In the genomic region with DNA sequence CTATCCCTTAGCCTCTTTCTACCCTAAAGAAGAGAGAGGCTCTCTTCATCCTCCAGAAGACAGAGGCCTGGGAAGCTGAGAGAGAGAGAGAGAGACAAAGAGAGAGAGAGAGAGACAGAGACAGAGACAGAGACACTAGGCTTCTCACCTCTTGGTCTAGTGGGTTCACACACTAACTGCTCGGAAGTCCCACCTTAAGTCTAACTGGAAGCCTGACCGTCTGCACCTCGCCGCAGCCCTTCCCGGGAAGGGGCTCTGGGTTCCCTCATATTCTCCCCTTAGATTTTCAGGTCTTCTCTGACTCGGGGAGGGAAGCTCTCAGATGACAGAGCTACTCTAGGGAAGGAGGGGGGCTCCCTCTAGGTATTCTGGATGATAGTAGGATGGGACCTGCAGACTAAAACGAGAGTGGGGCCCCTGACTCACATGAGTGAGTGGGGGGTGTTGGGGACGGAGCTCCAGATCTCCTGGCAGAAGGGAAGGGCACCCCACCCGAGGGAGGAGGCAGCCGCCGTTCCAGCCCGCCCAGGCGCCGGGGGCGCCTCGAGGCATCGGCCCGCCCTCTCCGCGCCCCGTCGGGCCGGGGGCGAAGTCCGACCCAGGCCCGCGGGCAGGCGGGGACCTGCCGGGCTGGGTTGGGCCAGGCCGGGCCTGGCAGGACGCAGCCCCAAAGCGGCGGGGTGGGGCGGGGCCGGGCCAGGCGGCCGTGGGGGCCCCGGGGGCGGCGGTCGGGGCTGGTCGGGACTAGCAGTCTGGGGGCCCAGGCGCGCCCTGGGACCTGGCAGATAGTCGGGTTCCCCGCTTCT, we compare ENCODE assay signal across 8 cellular contexts. TPM values are rescaled to one million over a fixed set of nuclear protein-coding genes. Genes with fewer than 3 reads are reported as not detected.
DNase-seq lines count a peak whose midpoint lies in the region; ATAC-seq, FAIRE-seq and TF ChIP-seq lines count a peak whose summit lies in the region.

No MANE protein-coding gene starts in this region.

- H3K4ac ChIP-seq in H9 (ENCODE audit: low read depth, low read length): no peak overlapping the region

- peak overlapping the region; percentile 93 for H3K4me3 Mint-ChIP-seq in CD8-positive, alpha-beta T cell
- peak overlapping the region; percentile 66 to 84 for H3K4me3 Mint-ChIP-seq in H9
- peak overlapping the region; percentile 85 for H3K4me3 Mint-ChIP-seq in activated naive CD8-positive, alpha-beta T cell treated with anti-CD3 and anti-CD28 coated beads for 36 hours
- peak overlapping the region; percentile 98 for H3K4me3 Mint-ChIP-seq in stimulated activated effector memory CD8-positive, alpha-beta T cell treated with anti-CD3 and anti-CD28 coated beads, Interleukin-12 subunit alpha, Interleukin-12 subunit beta, amount 100 ng/mL, for 72 hours

- CTCF ChIA-PET in CD8-positive, alpha-beta T cell (lab: Charles Lee): interaction anchor here (1.1 to 1.9 kb wide), 4 partner anchors 8 to 23 kb away, joined by 4 to 6 read pairs (median 6); no protein-coding TSS in a partner anchor

- no peaks in the 10 kb centered on the region for H4K20me1 ChIP-seq in H9 (ENCODE audit: control insufficient read depth, insufficient read depth, insufficient read length)

- H3K4me2 ChIP-seq in H9 (ENCODE audit: insufficient read depth, insufficient read length, low read length): peak overlapping the region; percentile 48

- H2BK12ac ChIP-seq in H9 (ENCODE audit: insufficient read length, low read depth, low read length): no peak overlapping the region

- H3K9me3 ChIP-seq in CD8-positive, alpha-beta T cell (ENCODE audit: low read length): no peaks in the 10 kb centered on the region
- H3K9me3 ChIP-seq in H9 (ENCODE audit: control insufficient read depth, low read depth, low read length) (no peaks in the 10 kb centered on the region), iPS-18c (ENCODE audit: control insufficient read depth, insufficient read depth, low read length) (no peaks in the 10 kb centered on the region)

- no peak overlapping the region for H2BK20ac ChIP-seq in H9 (ENCODE audit: low read depth, low read length, poor library complexity, severe bottlenecking)

- H3K4me3 ChIP-seq in CD8-positive, alpha-beta T cell (ENCODE audit: low read depth, low read length): peak overlapping the region; percentile 86
- H3K4me3 ChIP-seq in iPS-18c (ENCODE audit: insufficient read depth, low read depth, low read length): peak overlapping the region; percentile 61

- no peak for ATAC-seq in CD8-positive, alpha-beta T cell
- no peak for ATAC-seq in stimulated activated effector memory CD8-positive, alpha-beta T cell treated with anti-CD3 and anti-CD28 coated beads, Interleukin-12 subunit alpha, Interleukin-12 subunit beta, amount 100 ng/mL, for 72 hours

- H3K27ac Mint-ChIP-seq in CD8-positive, alpha-beta T cell: peak overlapping the region; percentile 96
- peak overlapping the region; percentile 80 to 91 (median 83); a peak in 4 of 7 replicates for H3K27ac Mint-ChIP-seq in H9
- H3K27ac Mint-ChIP-seq in activated naive CD8-positive, alpha-beta T cell treated with anti-CD3 and anti-CD28 coated beads for 36 hours: peak overlapping the region; percentile 93
- H3K27ac Mint-ChIP-seq in stimulated activated effector memory CD8-positive, alpha-beta T cell treated with anti-CD3 and anti-CD28 coated beads, Interleukin-12 subunit alpha, Interleukin-12 subunit beta, amount 100 ng/mL, for 72 hours: peak overlapping the region; percentile 96

- H3K79me2 ChIP-seq in H9 (ENCODE audit: insufficient read depth, low read length): no peaks in the 10 kb centered on the region

- H4K5ac ChIP-seq in H9 (ENCODE audit: insufficient read length, low read depth, low read length): no peak overlapping the region

- no peak overlapping the region for H3K23ac ChIP-seq in H9 (ENCODE audit: insufficient read length, low read depth, low read length)

- POLR2A ChIA-PET in CD8-positive, alpha-beta T cell (lab: Charles Lee): interaction anchor here (0.5 to 9.7 kb wide), 2 partner anchors 13 to 75 kb away, joined by 6 to 215 read pairs; partner anchors contain the start of gene HOOK2

- no peak overlapping the region for H3K9ac ChIP-seq in H9 (ENCODE audit: extremely low read depth, insufficient read length, low read length)

- no peak overlapping the region for H2AFZ ChIP-seq in H9 (ENCODE audit: low read length)

- peaks cover 30% of the 10 kb centered on the region for H3K4me1 Mint-ChIP-seq in CD8-positive, alpha-beta T cell (ENCODE audit: low read depth)
- peaks cover 28 to 30% of the 10 kb centered on the region in 2 experiments for H3K4me1 Mint-ChIP-seq in H9
- peaks cover 29% of the 10 kb centered on the region for H3K4me1 Mint-ChIP-seq in activated naive CD8-positive, alpha-beta T cell treated with anti-CD3 and anti-CD28 coated beads for 36 hours
- peaks cover 26% of the 10 kb centered on the region for H3K4me1 Mint-ChIP-seq in stimulated activated effector memory CD8-positive, alpha-beta T cell treated with anti-CD3 and anti-CD28 coated beads, Interleukin-12 subunit alpha, Interleukin-12 subunit beta, amount 100 ng/mL, for 72 hours

- no CpG with 5 or more reads among the region's 46 CpGs for WGBS in H9 (ENCODE audit: extremely low coverage, insufficient read length, low lambda C conversion rate)

- no peak overlapping the region for H4K8ac ChIP-seq in H9 (replicated peaks; ENCODE audit: insufficient read length, low read depth, low read length)

- peaks cover 37% of the 10 kb centered on the region for H3K23me2 ChIP-seq in H9 (ENCODE audit: insufficient read length, low read depth, low read length, poor library complexity, severe bottlenecking)

- peak overlapping the region; percentile 5 for H3K18ac ChIP-seq in H9 (ENCODE audit: insufficient read length, low read depth, low read length)

- H3K27me3 Mint-ChIP-seq in CD8-positive, alpha-beta T cell (ENCODE audit: low read depth): no peaks in the 10 kb centered on the region
- H3K27me3 Mint-ChIP-seq in H9 (ENCODE audit: low read depth): peaks cover 6% of the 10 kb centered on the region
- no peaks in the 10 kb centered on the region for H3K27me3 Mint-ChIP-seq in activated naive CD8-positive, alpha-beta T cell treated with anti-CD3 and anti-CD28 coated beads for 36 hours

- H2BK5ac ChIP-seq in H9 (ENCODE audit: insufficient read length, low read length): no peak overlapping the region

- H2AK5ac ChIP-seq in H9 (ENCODE audit: insufficient read length, low read length): no peak overlapping the region

- peaks cover 47% of the 10 kb centered on the region for H3K4me1 ChIP-seq in CD8-positive, alpha-beta T cell (ENCODE audit: insufficient read depth, low read length)
- peaks cover 2% of the 10 kb centered on the region; the same call in 1 of the 2 replicates for H3K4me1 ChIP-seq in H9 (ENCODE audit: insufficient read depth, low read length)

- intact Hi-C loops in CD8-positive, alpha-beta T cell (cut with DNase I, micrococcal nuclease): no loop called here

- no peak for FAIRE-seq in GM12892 (lab: Jason Lieb, UNC)

- DNase-seq in CD8-positive, alpha-beta T cell: no peak
- DNase-seq in H9 (no peak), NCI-H1436 (lab: John Stamatoyannopoulos, UW) (no peak), GM12892 (ENCODE audit: insufficient read length) (no peak), NCI-H2081 (lab: John Stamatoyannopoulos, UW) (no peak)
- no peak for DNase-seq in activated naive CD8-positive, alpha-beta T cell treated with anti-CD3 and anti-CD28 coated beads for 36 hours
- DNase-seq in stimulated activated effector memory CD8-positive, alpha-beta T cell treated with anti-CD3 and anti-CD28 coated beads, Interleukin-12 subunit alpha, Interleukin-12 subunit beta, amount 100 ng/mL, for 72 hours (ENCODE audit: low spot score in 2 of 2): peak in 1 of 2 donors; percentile 80

- no peaks in the 10 kb centered on the region for H3K79me1 ChIP-seq in H9 (ENCODE audit: insufficient read depth, low read depth, low read length, poor library complexity, severe bottlenecking)

- no peak overlapping the region for H3T11ph ChIP-seq in H9 (ENCODE audit: low read length)

- no peak overlapping the region for H3K56ac ChIP-seq in H9 (ENCODE audit: insufficient read length, low read depth, low read length)

- peaks cover 11% of the 10 kb centered on the region for H3K36me3 Mint-ChIP-seq in CD8-positive, alpha-beta T cell
- H3K36me3 Mint-ChIP-seq in H9 (ENCODE audit: insufficient read depth in 1 of 3, low read depth in 3 of 3): no peaks in the 10 kb centered on the region
- peaks cover 16% of the 10 kb centered on the region for H3K36me3 Mint-ChIP-seq in activated naive CD8-positive, alpha-beta T cell treated with anti-CD3 and anti-CD28 coated beads for 36 hours
- H3K36me3 Mint-ChIP-seq in stimulated activated effector memory CD8-positive, alpha-beta T cell treated with anti-CD3 and anti-CD28 coated beads, Interleukin-12 subunit alpha, Interleukin-12 subunit beta, amount 100 ng/mL, for 72 hours: peaks cover 54% of the 10 kb centered on the region

- no peak overlapping the region for H2BK120ac ChIP-seq in H9 (ENCODE audit: low read depth, low read length, poor library complexity, severe bottlenecking)

- no peak overlapping the region for H2BK15ac ChIP-seq in H9 (ENCODE audit: low read depth, low read length)

- TF ChIP-seq POLR2A in GM12892 (IDR thresholded peaks at IDR 0.05; ENCODE audit: low read depth, low read length): no peak; the same call in 1 of the 2 replicates

- peak overlapping the region; percentile 46; the same call in 1 of the 2 replicates for H3K14ac ChIP-seq in H9 (ENCODE audit: insufficient read depth, low read length)

- H3K36me3 ChIP-seq in CD8-positive, alpha-beta T cell (ENCODE audit: insufficient read depth, low read length): no peaks in the 10 kb centered on the region

- no peak overlapping the region for H4K91ac ChIP-seq in H9 (ENCODE audit: insufficient read length, low read depth, low read length)

- TF ChIP-seq CTCF in CD8-positive, alpha-beta T cell (IDR thresholded peaks at IDR 0.05): no peak
- TF ChIP-seq CTCF in H9 (conservative IDR thresholded peaks at IDR 0.05): no peak

- no peaks in the 10 kb centered on the region for H3K9me3 Mint-ChIP-seq in CD8-positive, alpha-beta T cell
- no peaks in the 10 kb centered on the region for H3K9me3 Mint-ChIP-seq in H9
- H3K9me3 Mint-ChIP-seq in activated naive CD8-positive, alpha-beta T cell treated with anti-CD3 and anti-CD28 coated beads for 36 hours: no peaks in the 10 kb centered on the region
- no peaks in the 10 kb centered on the region for H3K9me3 Mint-ChIP-seq in stimulated activated effector memory CD8-positive, alpha-beta T cell treated with anti-CD3 and anti-CD28 coated beads, Interleukin-12 subunit alpha, Interleukin-12 subunit beta, amount 100 ng/mL, for 72 hours

- no peaks in the 10 kb centered on the region for H3K27me3 ChIP-seq in CD8-positive, alpha-beta T cell (ENCODE audit: insufficient read depth, low read length)
- no peaks in the 10 kb centered on the region; the same call in 1 of the 2 replicates for H3K27me3 ChIP-seq in H9 (ENCODE audit: insufficient read depth, low read length)

- peak overlapping the region; percentile 100 for H3K27ac ChIP-seq in CD8-positive, alpha-beta T cell (ENCODE audit: low read depth, low read length)
- H3K27ac ChIP-seq in H9 (ENCODE audit: insufficient read length, low read depth, low read length): no peak overlapping the region

RNA-seq across cellular contexts. Expression of gene JUNB, which starts 2.0 kb away (rescaled TPM):
- total RNA-seq in CD8-positive, alpha-beta T cell: 1,000 to 10,000 TPM; 2,704 to 2,791 TPM
- 15.9 and 18.0 TPM in 2 replicates for total RNA-seq in H9 (2021)
- 100 to 1,000 TPM; 171 to 175 TPM for total RNA-seq in activated naive CD8-positive, alpha-beta T cell treated with anti-CD3 and anti-CD28 coated beads for 36 hours
- polyA plus RNA-seq in GM12892 (2012; ENCODE audit: missing spikeins): 11.9 TPM

RNA-seq across cellular contexts. Expression of gene PRDX2, which starts 12.3 kb away (rescaled TPM):
- 10 to 100 TPM; 57.5 to 59.1 TPM for total RNA-seq in CD8-positive, alpha-beta T cell
- 468 and 485 TPM in 2 replicates for total RNA-seq in H9 (2021)
- total RNA-seq in activated naive CD8-positive, alpha-beta T cell treated with anti-CD3 and anti-CD28 coated beads for 36 hours: 100 to 1,000 TPM; 238 to 241 TPM
- polyA plus RNA-seq in GM12892 (2012; ENCODE audit: missing spikeins): 219 TPM

RNA-seq across cellular contexts. Expression of gene THSD8, which starts 12.6 kb away (rescaled TPM):
- total RNA-seq in CD8-positive, alpha-beta T cell: under 1 TPM in 1 of 2 experiments, not detected in 1; 0.79 TPM
- total RNA-seq in H9 (2021): 45.8 and 48.1 TPM in 2 replicates
- total RNA-seq in activated naive CD8-positive, alpha-beta T cell treated with anti-CD3 and anti-CD28 coated beads for 36 hours: 10 to 100 TPM; 25.3 to 30.5 TPM
- polyA plus RNA-seq in GM12892 (2012; ENCODE audit: missing spikeins): 16.1 TPM

RNA-seq across cellular contexts. Expression of gene HOOK2, which starts 13.9 kb away (rescaled TPM):
- 10 to 100 TPM; 13.2 to 13.6 TPM for total RNA-seq in CD8-positive, alpha-beta T cell
- total RNA-seq in H9 (2021): 56.8 and 64.7 TPM in 2 replicates
- total RNA-seq in activated naive CD8-positive, alpha-beta T cell treated with anti-CD3 and anti-CD28 coated beads for 36 hours: 10 to 100 TPM; 13.0 to 13.8 TPM
- 10.7 TPM for polyA plus RNA-seq in GM12892 (2012; ENCODE audit: missing spikeins)

RNA-seq across cellular contexts. Expression of gene RNASEH2A, which starts 17.1 kb away (rescaled TPM):
- 1 to 10 TPM; 1.3 to 2.2 TPM for total RNA-seq in CD8-positive, alpha-beta T cell
- total RNA-seq in H9 (2021): 79.5 and 86.0 TPM in 2 replicates
- 10 to 100 TPM; 46.1 to 55.5 TPM for total RNA-seq in activated naive CD8-positive, alpha-beta T cell treated with anti-CD3 and anti-CD28 coated beads for 36 hours
- 33.0 TPM for polyA plus RNA-seq in GM12892 (2012; ENCODE audit: missing spikeins)

Comparison
In these comparisons a context has a peak if more than half of its experiments do, and no peak if none do; other contexts are left out.
1. RNA of gene JUNB, which starts 2.0 kb away (total RNA-seq): 2,704 to 2,791 TPM in CD8-positive, alpha-beta T cell; 171 to 175 TPM in activated naive CD8-positive, alpha-beta T cell treated with anti-CD3 and anti-CD28 coated beads for 36 hours and 15.9 to 18.0 TPM in H9; every median in the first group is over 10 times any median in the second.
2. RNA of gene THSD8, which starts 12.6 kb away (total RNA-seq): 45.8 to 48.1 TPM in H9 and 25.3 to 30.5 TPM in activated naive CD8-positive, alpha-beta T cell treated with anti-CD3 and anti-CD28 coated beads for 36 hours; 0.79 TPM in CD8-positive, alpha-beta T cell; every median in the first group is over 10 times any median in the second.
3. Peak in every context shown above with its lines, with median percentiles within 50 percentile points of each other: H3K27ac Mint-ChIP-seq and H3K4me3 Mint-ChIP-seq.